In the genomic region with DNA sequence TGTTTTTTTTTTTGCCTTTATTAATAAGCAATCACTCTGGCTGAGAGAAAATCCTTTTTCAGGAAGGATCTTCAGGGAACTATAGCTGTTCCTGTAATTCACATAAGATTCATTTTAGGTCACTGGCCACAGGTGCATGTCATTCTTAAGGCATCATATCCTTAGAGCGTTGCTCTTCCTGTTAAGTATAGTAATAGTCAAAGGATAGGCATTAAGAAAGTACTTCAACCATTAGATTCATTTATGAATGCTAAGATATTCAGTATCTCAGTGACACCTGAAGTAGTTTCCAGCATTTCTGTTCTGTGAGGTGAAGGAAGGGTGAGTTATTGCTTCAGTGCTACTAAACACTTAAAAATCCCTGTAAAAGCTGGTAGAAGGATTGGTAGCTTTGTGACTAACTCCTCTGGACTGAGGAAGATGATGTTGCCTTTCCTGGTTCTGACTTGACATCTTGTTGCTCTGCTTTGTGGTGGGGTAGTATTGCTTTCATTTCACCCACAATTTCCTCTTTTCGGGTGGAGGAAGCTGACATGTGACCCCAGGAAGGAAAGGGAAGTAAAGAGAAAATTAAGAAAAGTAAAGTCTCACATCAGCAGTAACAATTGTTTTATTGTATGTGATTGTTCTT, we compare ENCODE assay signal across 8 cellular contexts. TPM values are rescaled to one million over a fixed set of nuclear protein-coding genes. Genes with fewer than 3 reads are reported as not detected.
DNase-seq lines count a peak whose midpoint lies in the region; ATAC-seq and TF ChIP-seq lines count a peak whose summit lies in the region.

No MANE protein-coding gene starts in this region.

- H2AFZ ChIP-seq in mesenchymal stem cell (ENCODE audit: low read depth, low read length), result no peak overlapping the region

- no peak overlapping the region for H3K14ac ChIP-seq in mesenchymal stem cell (ENCODE audit: low read length in 2 of 2)

- POLR2A ChIA-PET in activated naive CD8-positive, alpha-beta T cell treated with anti-CD3 and anti-CD28 coated beads, Interleukin-2, amount 10 ng/mL, durations not matched to agents 7 days and 5 days (lab: Charles Lee), result interaction anchor here (0.6 kb wide), 1 partner anchor 32 kb away, joined by 3 read pairs; no protein-coding TSS in a partner anchor

- peaks cover 21% of the 10 kb centered on the region for H3K79me1 ChIP-seq in mesenchymal stem cell (replicated peaks; ENCODE audit: low read length, poor library complexity, severe bottlenecking)

- H3K27ac Mint-ChIP-seq in activated naive CD8-positive, alpha-beta T cell treated with anti-CD3 and anti-CD28 coated beads, Interleukin-2, amount 10 ng/mL, durations not matched to agents 7 days and 5 days, result peak overlapping the region; percentile 53

- H3K36me3 Mint-ChIP-seq in activated naive CD8-positive, alpha-beta T cell treated with anti-CD3 and anti-CD28 coated beads, Interleukin-2, amount 10 ng/mL, durations not matched to agents 7 days and 5 days, result peaks cover 9% of the 10 kb centered on the region

- no peaks in the 10 kb centered on the region; the same call in 1 of the 2 replicates for H3K36me3 ChIP-seq in DOHH2 (ENCODE audit: control insufficient read depth, low read length)
- no peaks in the 10 kb centered on the region for H3K36me3 ChIP-seq in mesenchymal stem cell (ENCODE audit: control insufficient read depth in 1 of 2, insufficient read depth in 2 of 2, low read depth in 1 of 2, low read length in 2 of 2)
- H3K36me3 ChIP-seq in prostate gland, result no peaks in the 10 kb centered on the region

- H3K9me3 ChIP-seq in DOHH2 (ENCODE audit: control insufficient read depth, insufficient read depth, low read length) (no peaks in the 10 kb centered on the region), mesenchymal stem cell (ENCODE audit: control insufficient read depth, low read length) (no peaks in the 10 kb centered on the region), prostate gland (no peaks in the 10 kb centered on the region)

- H4K91ac ChIP-seq in mesenchymal stem cell (ENCODE audit: low read length), result no peak overlapping the region

- peak overlapping the region; percentile 56 for H3K27ac ChIP-seq in DOHH2 (ENCODE audit: low read depth, low read length)
- H3K27ac ChIP-seq in mesenchymal stem cell (ENCODE audit: low read length, poor library complexity, severe bottlenecking), result no peak overlapping the region
- H3K27ac ChIP-seq in prostate gland, result no peak overlapping the region

- no peak for TF ChIP-seq POLR2A in prostate gland (IDR thresholded peaks at IDR 0.05)

- TF ChIP-seq CTCF in DOHH2 (IDR thresholded peaks at IDR 0.05; ENCODE audit: low read depth, low read length, poor library complexity, severe bottlenecking) (no peak), prostate gland (IDR thresholded peaks at IDR 0.05) (no peak)

- no peak overlapping the region for H4K8ac ChIP-seq in mesenchymal stem cell (ENCODE audit: low read length)

- H3K9me3 Mint-ChIP-seq in activated naive CD8-positive, alpha-beta T cell treated with anti-CD3 and anti-CD28 coated beads, Interleukin-2, amount 10 ng/mL, durations not matched to agents 7 days and 5 days, result no peaks in the 10 kb centered on the region

- ATAC-seq in GM21367 (IDR thresholded peaks at IDR 0.05; ENCODE audit: unreplicated experiment), result peak; percentile 76
- ATAC-seq in activated naive CD8-positive, alpha-beta T cell treated with anti-CD3 and anti-CD28 coated beads, Interleukin-2, amount 10 ng/mL, durations not matched to agents 7 days and 5 days (ENCODE audit: low read depth), result peak; percentile 60

- H3K4me1 Mint-ChIP-seq in activated naive CD8-positive, alpha-beta T cell treated with anti-CD3 and anti-CD28 coated beads, Interleukin-2, amount 10 ng/mL, durations not matched to agents 7 days and 5 days, result peaks cover 19% of the 10 kb centered on the region

- H2BK15ac ChIP-seq in mesenchymal stem cell (ENCODE audit: low read depth, poor library complexity, severe bottlenecking), result no peak overlapping the region

- no peak overlapping the region for H2AK5ac ChIP-seq in mesenchymal stem cell (ENCODE audit: low read length, severe bottlenecking)

- peak; percentile 25 for DNase-seq in Jurkat, Clone E6-1 (ENCODE audit: low read depth, low spot score)
- DNase-seq in activated naive CD8-positive, alpha-beta T cell treated with anti-CD3 and anti-CD28 coated beads, Interleukin-2, amount 10 ng/mL, durations not matched to agents 7 days and 5 days, result no peak
- peak; percentile 66 for DNase-seq in mesenchymal stem cell
- no peak for DNase-seq in SW480 (ENCODE audit: low spot score)
- DNase-seq in prostate gland (ENCODE audit: low spot score), result no peak
- no peak for DNase-seq in NCI-H1417 (lab: John Stamatoyannopoulos, UW)

- H3K9me2 ChIP-seq in DOHH2 (replicated peaks; ENCODE audit: control insufficient read depth, low read length), result no peaks in the 10 kb centered on the region

- H3K4me2 ChIP-seq in DOHH2 (ENCODE audit: low read length), result peak overlapping the region; percentile 72
- no peak overlapping the region for H3K4me2 ChIP-seq in mesenchymal stem cell (ENCODE audit: low read length, poor library complexity, severe bottlenecking)

- no CpG with 5 or more reads among the region's 2 CpGs for WGBS in mesenchymal stem cell
- WGBS in prostate gland, result 72% methylated on average over 2 of the region's 2 CpGs

- H3K4me3 ChIP-seq in DOHH2 (ENCODE audit: low read length) (peak overlapping the region; percentile 58), mesenchymal stem cell (ENCODE audit: insufficient read depth in 1 of 2, low read depth in 1 of 2, low read length in 2 of 2) (no peak overlapping the region), prostate gland (no peak overlapping the region)
- no peak overlapping the region for H3K4me3 ChIP-seq in Jurkat, Clone E6-1 (ENCODE audit: low read length)

- H3K4me3 Mint-ChIP-seq in activated naive CD8-positive, alpha-beta T cell treated with anti-CD3 and anti-CD28 coated beads, Interleukin-2, amount 10 ng/mL, durations not matched to agents 7 days and 5 days, result peak overlapping the region; percentile 54

- H3K79me2 ChIP-seq in DOHH2 (ENCODE audit: control insufficient read depth, low read length), result peaks cover 88% of the 10 kb centered on the region

- intact Hi-C loops in prostate gland (cut with DNase I), result no loop called here

- peaks cover 13% of the 10 kb centered on the region; the same call in 1 of the 2 replicates for H4K20me1 ChIP-seq in DOHH2 (ENCODE audit: control insufficient read depth, insufficient read depth, low read depth, low read length)

- H3K4ac ChIP-seq in mesenchymal stem cell (ENCODE audit: low read depth in 1 of 2, low read length in 2 of 2), result no peak overlapping the region

- H2BK12ac ChIP-seq in mesenchymal stem cell (ENCODE audit: low read length in 2 of 2), result no peak overlapping the region

- no peak overlapping the region for H3K18ac ChIP-seq in mesenchymal stem cell (ENCODE audit: low read depth in 1 of 2, low read length in 2 of 2)

- no peak overlapping the region for H2BK5ac ChIP-seq in mesenchymal stem cell (ENCODE audit: low read depth, low read length, poor library complexity, severe bottlenecking)

- H3K27me3 ChIP-seq in DOHH2 (ENCODE audit: control insufficient read depth, low read length) (no peaks in the 10 kb centered on the region), mesenchymal stem cell (ENCODE audit: control insufficient read depth in 1 of 2, insufficient read depth in 1 of 2, low read length in 2 of 2) (no peaks in the 10 kb centered on the region), prostate gland (replicated peaks; ENCODE audit: insufficient read depth) (no peaks in the 10 kb centered on the region)

- H3K4me1 ChIP-seq in DOHH2 (ENCODE audit: control insufficient read depth, low read length), result peaks cover 30% of the 10 kb centered on the region
- no peaks in the 10 kb centered on the region for H3K4me1 ChIP-seq in mesenchymal stem cell (ENCODE audit: control insufficient read depth, insufficient read depth, low read depth, low read length)
- no peaks in the 10 kb centered on the region for H3K4me1 ChIP-seq in prostate gland (replicated peaks)

- H3K9ac ChIP-seq in mesenchymal stem cell (ENCODE audit: low read length), result peak overlapping the region; percentile 23

- H3F3A ChIP-seq in DOHH2 (ENCODE audit: control insufficient read depth, insufficient read depth), result peaks cover 5% of the 10 kb centered on the region

- no peaks in the 10 kb centered on the region for H3K27me3 Mint-ChIP-seq in activated naive CD8-positive, alpha-beta T cell treated with anti-CD3 and anti-CD28 coated beads, Interleukin-2, amount 10 ng/mL, durations not matched to agents 7 days and 5 days

- H2BK120ac ChIP-seq in mesenchymal stem cell (ENCODE audit: low read depth, low read length), result no peak overlapping the region

- H3K23ac ChIP-seq in mesenchymal stem cell (ENCODE audit: low read length in 2 of 2), result no peak overlapping the region

RNA-seq across cellular contexts. Expression of a gene that starts 34.7 kb away (rescaled TPM):
- 10.5 TPM for polyA plus RNA-seq in Jurkat, Clone E6-1 (2012; ENCODE audit: insufficient read depth, insufficient read length)
- total RNA-seq in activated naive CD8-positive, alpha-beta T cell treated with anti-CD3 and anti-CD28 coated beads, Interleukin-2, amount 10 ng/mL, durations not matched to agents 7 days and 5 days, result 10 to 100 TPM; 18.7 to 20.8 TPM
- 5.2 TPM for polyA plus RNA-seq in mesenchymal stem cell (2013, experiment 1 of 2)
- 5.0 TPM for polyA plus RNA-seq in mesenchymal stem cell (2013, experiment 2 of 2)
- 10 to 100 TPM; 19.7 to 21.2 TPM for total RNA-seq in prostate gland

RNA-seq across cellular contexts. Expression of a gene that starts 52.1 kb away (rescaled TPM):
- not detected for polyA plus RNA-seq in Jurkat, Clone E6-1 (2012; ENCODE audit: insufficient read depth, insufficient read length)
- not detected for total RNA-seq in activated naive CD8-positive, alpha-beta T cell treated with anti-CD3 and anti-CD28 coated beads, Interleukin-2, amount 10 ng/mL, durations not matched to agents 7 days and 5 days
- not detected for polyA plus RNA-seq in mesenchymal stem cell (2013, experiment 1 of 2)
- not detected for polyA plus RNA-seq in mesenchymal stem cell (2013, experiment 2 of 2)
- 1 to 10 TPM in 1 of 2 donors, under 1 TPM in 1; 0.09 to 9.1 TPM for total RNA-seq in prostate gland

Comparison
In these comparisons a context has a peak if more than half of its experiments do, and no peak if none do; other contexts are left out.
1. DNase-seq: peak in Jurkat, Clone E6-1 (single experiment) and mesenchymal stem cell (single experiment); none in activated naive CD8-positive, alpha-beta T cell treated with anti-CD3 and anti-CD28 coated beads, Interleukin-2, amount 10 ng/mL, durations not matched to agents 7 days and 5 days (single experiment), SW480 (single experiment), prostate gland (single experiment) and NCI-H1417 (0 of 3).